ENCODE assay signal across 8 cellular contexts in genomic region chr4:168480991-168481588, GRCh38. TPM values are rescaled to one million over a fixed set of nuclear protein-coding genes. Genes with fewer than 3 reads are reported as not detected.
DNase-seq lines count a peak whose midpoint lies in the region; ATAC-seq and TF ChIP-seq lines count a peak whose summit lies in the region.

No MANE protein-coding gene starts in this region.

- H3K4me3 ChIP-seq in uterus = peak overlapping the region; percentile 73 to 80

- H3K27ac ChIP-seq in uterus = peak overlapping the region; percentile 95 to 97

- POLR2A ChIA-PET in activated CD8-positive, alpha-beta T cell treated with anti-CD3 and anti-CD28 coated beads, Interleukin-2, amount 10 ng/mL, durations not matched to agents 7 days and 5 days (lab: Charles Lee) = interaction anchor here (0.7 to 3.3 kb wide), 11 partner anchors 9 to 167 kb away, joined by 3 to 27 read pairs (median 5); partner anchors contain the start of genes DDX60 and PALLD

- H3K4me1 ChIP-seq in uterus = no peaks in the 10 kb centered on the region

- DNase-seq in NCI-H345 (lab: John Stamatoyannopoulos, UW) = peak; percentile 12
- no peak for DNase-seq in NCI-H345 treated with DMSO at 0.1 percent for 48 hours (lab: John Stamatoyannopoulos, UW; ENCODE audit: unreplicated experiment)
- peak; percentile 73 for DNase-seq in NCI-H226
- peak; percentile 74 for DNase-seq in activated CD8-positive, alpha-beta T cell treated with anti-CD3 and anti-CD28 coated beads, Interleukin-2, amount 10 ng/mL, durations not matched to agents 7 days and 5 days
- DNase-seq in erythroblast (lab: John Stamatoyannopoulos, UW) = peak; percentile 88 to 89
- DNase-seq in natural killer cell = peak; percentile 28
- DNase-seq in uterus = peak in 1 of 2 donors; percentile 23

- H3K27ac Mint-ChIP-seq in activated CD8-positive, alpha-beta T cell treated with anti-CD3 and anti-CD28 coated beads, Interleukin-2, amount 10 ng/mL, durations not matched to agents 7 days and 5 days = peak overlapping the region; percentile 97
- peak overlapping the region; percentile 97 to 100 for H3K27ac Mint-ChIP-seq in natural killer cell

- H3K27me3 ChIP-seq in uterus = no peaks in the 10 kb centered on the region

- H3K4me3 Mint-ChIP-seq in activated CD8-positive, alpha-beta T cell treated with anti-CD3 and anti-CD28 coated beads, Interleukin-2, amount 10 ng/mL, durations not matched to agents 7 days and 5 days = peak overlapping the region; percentile 96
- H3K4me3 Mint-ChIP-seq in natural killer cell = peak overlapping the region; percentile 96

- peak; percentile 16 for ATAC-seq in HG02870 (IDR thresholded peaks at IDR 0.05; ENCODE audit: unreplicated experiment)
- peak; percentile 63 for ATAC-seq in activated CD8-positive, alpha-beta T cell treated with anti-CD3 and anti-CD28 coated beads, Interleukin-2, amount 10 ng/mL, durations not matched to agents 7 days and 5 days
- ATAC-seq in natural killer cell = peak; percentile 50 to 77 (median 64)

- intact Hi-C loops in natural killer cell (cut with micrococcal nuclease) = loop anchor here (1.0 to 2.0 kb wide), 5 partner anchors 30 to 1140 kb away; partner anchors contain the start of genes CBR4, CLCN3, DDX60 and NEK1
- intact Hi-C loops in uterus (cut with DNase I; ENCODE audit: low total_unique reads) = no loop called here

- H3K36me3 ChIP-seq in uterus = no peaks in the 10 kb centered on the region

- peaks cover 59% of the 10 kb centered on the region for H3K4me1 Mint-ChIP-seq in activated CD8-positive, alpha-beta T cell treated with anti-CD3 and anti-CD28 coated beads, Interleukin-2, amount 10 ng/mL, durations not matched to agents 7 days and 5 days (ENCODE audit: low read depth)
- peaks cover 41 to 49% of the 10 kb centered on the region in 2 donors for H3K4me1 Mint-ChIP-seq in natural killer cell

- H3K36me3 Mint-ChIP-seq in activated CD8-positive, alpha-beta T cell treated with anti-CD3 and anti-CD28 coated beads, Interleukin-2, amount 10 ng/mL, durations not matched to agents 7 days and 5 days (ENCODE audit: low read depth) = peaks cover 36% of the 10 kb centered on the region
- no peaks in the 10 kb centered on the region for H3K36me3 Mint-ChIP-seq in natural killer cell

- CTCF ChIA-PET in activated CD8-positive, alpha-beta T cell treated with anti-CD3 and anti-CD28 coated beads, Interleukin-2, amount 10 ng/mL, durations not matched to agents 7 days and 5 days (lab: Charles Lee) = interaction anchor here (1.2 to 2.3 kb wide), 4 partner anchors 27 to 439 kb away, joined by 3 to 6 read pairs (median 4); no protein-coding TSS in a partner anchor

- TF ChIP-seq CTCF in natural killer cell (IDR thresholded peaks at IDR 0.05) = no peak
- TF ChIP-seq CTCF in uterus (IDR thresholded peaks at IDR 0.05) = no peak

- H3K27me3 Mint-ChIP-seq in activated CD8-positive, alpha-beta T cell treated with anti-CD3 and anti-CD28 coated beads, Interleukin-2, amount 10 ng/mL, durations not matched to agents 7 days and 5 days (ENCODE audit: low read depth) = no peaks in the 10 kb centered on the region
- peaks cover 9 to 16% of the 10 kb centered on the region in 2 donors for H3K27me3 Mint-ChIP-seq in natural killer cell (ENCODE audit: low read depth in 2 of 2)

- no peaks in the 10 kb centered on the region for H3K9me3 Mint-ChIP-seq in activated CD8-positive, alpha-beta T cell treated with anti-CD3 and anti-CD28 coated beads, Interleukin-2, amount 10 ng/mL, durations not matched to agents 7 days and 5 days (ENCODE audit: insufficient read depth)
- peaks cover 2 to 4% of the 10 kb centered on the region in 2 donors for H3K9me3 Mint-ChIP-seq in natural killer cell

- H3K9me3 ChIP-seq in uterus = no peaks in the 10 kb centered on the region

- TF ChIP-seq POLR2A in erythroblast (IDR thresholded peaks at IDR 0.05; ENCODE audit: low read length) (no peak), uterus (IDR thresholded peaks at IDR 0.05) (no peak)

RNA-seq across cellular contexts. Expression of gene DDX60L, which starts 0.8 kb away (rescaled TPM):
- 10 to 100 TPM; 59.3 to 61.1 TPM for total RNA-seq in activated CD8-positive, alpha-beta T cell treated with anti-CD3 and anti-CD28 coated beads, Interleukin-2, amount 10 ng/mL, durations not matched to agents 7 days and 5 days
- total RNA-seq in natural killer cell (10 to 100 TPM; 45.1 to 62.7 (median 47.5) TPM), uterus (10 to 100 TPM; 26.7 to 56.2 (median 34.4) TPM)

RNA-seq across cellular contexts. Expression of gene PALLD, which starts 15.8 kb away (rescaled TPM):
- 1 to 10 TPM; 1.2 to 1.3 TPM for total RNA-seq in activated CD8-positive, alpha-beta T cell treated with anti-CD3 and anti-CD28 coated beads, Interleukin-2, amount 10 ng/mL, durations not matched to agents 7 days and 5 days
- total RNA-seq in natural killer cell (10 to 100 TPM; 15.1 to 25.4 (median 22.8) TPM), uterus (100 to 1,000 TPM; 266 to 761 (median 441) TPM)

Comparison
In these comparisons a context has a peak if more than half of its experiments do, and no peak if none do; other contexts are left out.
1. RNA of gene PALLD, which starts 15.8 kb away (total RNA-seq): 266 to 761 TPM in uterus; 15.1 to 25.4 TPM in natural killer cell and 1.2 to 1.3 TPM in activated CD8-positive, alpha-beta T cell treated with anti-CD3 and anti-CD28 coated beads, Interleukin-2, amount 10 ng/mL, durations not matched to agents 7 days and 5 days; every median in the first group is over 10 times any median in the second.
2. Peak in every context shown above with its lines, with median percentiles within 50 percentile points of each other: ATAC-seq.